ENCODE assay signal across 3 cellular contexts in genomic region chr3:131261137-131261536, GRCh38.
"Had no signal": no experiment of that assay in that cellular context is flagged by ENCODE, and none has a peak within 500 bp of the region (broad histone marks: within the 10 kb centered on the region; RNA-seq: fewer than 3 reads in every experiment).

No MANE protein-coding gene starts in this region.

- DNase-seq: GDM1, GF-D8 had no signal

- ATAC-seq: GM12878 had no signal

- H3K4me3 ChIP-seq: GM12878 had no signal
